Comparison of ENCODE assay signal across 8 cellular contexts in the genomic region with DNA sequence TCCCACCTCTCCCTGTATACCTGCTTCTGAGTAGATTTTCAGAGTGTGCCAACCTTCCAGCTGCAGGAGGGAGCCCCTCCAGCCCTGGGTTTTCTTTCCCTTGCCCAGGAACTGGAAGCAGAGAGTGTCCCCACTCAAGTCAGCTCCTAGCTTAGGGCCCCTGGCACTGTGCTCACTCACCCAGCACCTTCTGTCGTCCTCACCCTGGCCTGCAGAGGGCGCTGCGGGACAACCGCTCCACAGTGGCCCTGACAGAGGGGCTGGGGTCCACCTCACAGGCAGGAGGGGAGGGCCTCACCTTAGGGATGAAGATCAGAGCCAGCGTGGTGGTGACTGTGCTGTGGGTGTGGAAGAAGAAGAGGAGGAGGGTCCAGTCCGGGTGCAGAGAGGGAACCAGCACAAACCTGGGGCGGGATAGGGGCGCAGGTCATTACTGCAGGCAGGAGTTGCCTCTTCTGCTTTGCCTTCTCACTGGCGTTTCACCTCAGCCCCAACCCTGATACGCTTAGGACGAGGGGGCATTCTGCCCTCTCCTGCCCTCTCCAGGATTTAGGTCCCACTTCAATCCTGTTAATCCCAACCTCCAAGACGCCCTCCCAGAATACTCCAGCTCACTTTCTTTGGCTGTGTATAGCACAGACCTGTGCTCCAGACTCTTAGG. TPM values are rescaled to one million over a fixed set of nuclear protein-coding genes. Genes with fewer than 3 reads are reported as not detected.
A peak's percentile ranks its signal among the peaks of the same experiment; 100 is the strongest.
DNase-seq lines count a peak whose midpoint lies in the region; TF ChIP-seq lines count a peak whose summit lies in the region.
"Had no signal": no experiment of that assay in that cellular context is flagged by ENCODE, and none has a peak within 500 bp of the region (broad histone marks: within the 10 kb centered on the region; RNA-seq: fewer than 3 reads in every experiment).

No MANE protein-coding gene starts in this region.

- no peak for TF ChIP-seq EP300 in tibial nerve (IDR thresholded peaks at IDR 0.05)

- 47% methylated on average over 12 of the region's 12 CpGs for WGBS in tibial nerve, 2 donors

- H3K4me2 ChIP-seq in Karpas-422 (ENCODE audit: low read depth, low read length, poor library complexity, severe bottlenecking): no peak overlapping the region

- no peaks in the 10 kb centered on the region for H3K4me1 Mint-ChIP-seq in activated CD4-positive, alpha-beta memory T cell treated with anti-CD3 and anti-CD28 coated beads for 36 hours (ENCODE audit: low read depth)

- H2AFZ ChIP-seq in Karpas-422 (ENCODE audit: low read length): no peak overlapping the region

- DNase-seq in ELF-1 (ENCODE audit: low read depth, low spot score): peak; percentile 87
- DNase-seq in Karpas-422: peak; percentile 87
- DNase-seq in activated CD4-positive, alpha-beta memory T cell treated with anti-CD3 and anti-CD28 coated beads for 36 hours: peak; percentile 72
- DNase-seq in fibroblast of the aortic adventitia (ENCODE audit: low read depth): no peak
- peak; percentile 40 for DNase-seq in stimulated activated CD4-positive, alpha-beta T cell treated with anti-CD3 and anti-CD28 coated beads, Interleukin-4, amount 100 ng/mL, for 1 hour
- no peak for DNase-seq in tibial nerve (ENCODE audit: low spot score in 2 of 2)
- DNase-seq in amniotic stem cell (lab: John Stamatoyannopoulos, UW): no peak

- no peak overlapping the region for H3K27ac Mint-ChIP-seq in activated CD4-positive, alpha-beta memory T cell treated with anti-CD3 and anti-CD28 coated beads for 36 hours

- H3K27ac ChIP-seq in Karpas-422 (ENCODE audit: low read length) (no peak overlapping the region), tibial nerve (no peak overlapping the region)

- intact Hi-C loops in activated CD4-positive, alpha-beta memory T cell treated with anti-CD3 and anti-CD28 coated beads for 36 hours (cut with micrococcal nuclease): no loop called here

- no peaks in the 10 kb centered on the region for H3K9me3 Mint-ChIP-seq in activated CD4-positive, alpha-beta memory T cell treated with anti-CD3 and anti-CD28 coated beads for 36 hours

- H3K27me3 ChIP-seq in Karpas-422 (ENCODE audit: low read length): no peaks in the 10 kb centered on the region
- H3K27me3 ChIP-seq in tibial nerve: peaks cover 0 to 7% of the 10 kb centered on the region in 2 donors

- no peaks in the 10 kb centered on the region for H3K79me2 ChIP-seq in Karpas-422 (ENCODE audit: low read length)

- H3K27me3 Mint-ChIP-seq in activated CD4-positive, alpha-beta memory T cell treated with anti-CD3 and anti-CD28 coated beads for 36 hours: peaks cover 7% of the 10 kb centered on the region

- no peaks in the 10 kb centered on the region for H4K20me1 ChIP-seq in Karpas-422 (ENCODE audit: insufficient read depth, low read depth, low read length)

- H3K4me1 ChIP-seq in Karpas-422 (ENCODE audit: low read length) (no peaks in the 10 kb centered on the region), tibial nerve (no peaks in the 10 kb centered on the region)

- no peaks in the 10 kb centered on the region for H3K36me3 ChIP-seq in Karpas-422 (ENCODE audit: insufficient read depth, low read length)
- H3K36me3 ChIP-seq in tibial nerve: peaks cover 0 to 5% (median 0%) of the 10 kb centered on the region in 3 donors

- no peaks in the 10 kb centered on the region for H3K9me2 ChIP-seq in Karpas-422 (replicated peaks; ENCODE audit: insufficient read depth, low read length)

- no peak overlapping the region for H3K4me3 ChIP-seq in Karpas-422 (ENCODE audit: low read length)
- no peak overlapping the region for H3K4me3 ChIP-seq in fibroblast of the aortic adventitia (ENCODE audit: low read depth, low read length)
- H3K4me3 ChIP-seq in tibial nerve: no peak overlapping the region

- POLR2A ChIA-PET in activated CD4-positive, alpha-beta memory T cell treated with anti-CD3 and anti-CD28 coated beads for 36 hours (lab: Charles Lee): interaction anchor here (0.5 kb wide), 1 partner anchor 10 kb away, joined by 3 read pairs; no protein-coding TSS in a partner anchor

- H3K4me3 Mint-ChIP-seq in activated CD4-positive, alpha-beta memory T cell treated with anti-CD3 and anti-CD28 coated beads for 36 hours: no peak overlapping the region

- H3K9me3 ChIP-seq in Karpas-422 (ENCODE audit: low read length) (no peaks in the 10 kb centered on the region), tibial nerve (no peaks in the 10 kb centered on the region)

- CTCF ChIA-PET in activated CD4-positive, alpha-beta memory T cell treated with anti-CD3 and anti-CD28 coated beads for 36 hours (lab: Charles Lee): interaction anchor here (0.7 to 6.1 kb wide), 11 partner anchors 7 to 81 kb away, joined by 3 to 28 read pairs (median 4); no protein-coding TSS in a partner anchor

- no peak overlapping the region for H3K9ac ChIP-seq in Karpas-422 (ENCODE audit: low read length)

- no peaks in the 10 kb centered on the region for H3K36me3 Mint-ChIP-seq in activated CD4-positive, alpha-beta memory T cell treated with anti-CD3 and anti-CD28 coated beads for 36 hours

- TF ChIP-seq CTCF in fibroblast of the aortic adventitia (IDR thresholded peaks at IDR 0.05; ENCODE audit: insufficient read depth, low read length): peak; percentile 69
- peak in 2 of 5 experiments; percentile 31 to 32 for TF ChIP-seq CTCF in tibial nerve (IDR thresholded peaks at IDR 0.05)

- no peak for TF ChIP-seq POLR2A in tibial nerve (IDR thresholded peaks at IDR 0.05)

RNA-seq across cellular contexts. Expression of gene GPR179, which starts 10.0 kb away (rescaled TPM):
- total RNA-seq in Karpas-422 (2014; rRNA removed; shearing (Covaris generic); ENCODE audit: low replicate concordance): 0.04 and 0.22 TPM in 2 replicates
- total RNA-seq in activated CD4-positive, alpha-beta memory T cell treated with anti-CD3 and anti-CD28 coated beads for 36 hours: under 1 TPM; 0.02 to 0.10 TPM
- under 0.01 TPM in 2 replicates for total RNA-seq in fibroblast of the aortic adventitia (ENCODE audit: low replicate concordance)
- under 1 TPM in 3 of 4 donors, not detected in 1; 0.21 to 0.78 (median 0.44) TPM for total RNA-seq in tibial nerve
- total RNA-seq: T-helper 2 cell treated with Interferon-gamma antibody and Interleukin-4, amounts not matched to agents 100 ng/mL and 5 ng/mL, for 36 hours had no signal

RNA-seq across cellular contexts. Expression of gene SOCS7, which starts 17.9 kb away (rescaled TPM):
- total RNA-seq in Karpas-422 (2014; rRNA removed; shearing (Covaris generic); ENCODE audit: low replicate concordance): 26.5 and 33.8 TPM in 2 replicates
- 10 to 100 TPM; 18.1 to 21.7 TPM for total RNA-seq in activated CD4-positive, alpha-beta memory T cell treated with anti-CD3 and anti-CD28 coated beads for 36 hours
- total RNA-seq in fibroblast of the aortic adventitia (ENCODE audit: low replicate concordance) (11.7 and 18.8 TPM in 2 replicates), tibial nerve (10 to 100 TPM; 14.7 to 26.4 (median 17.8) TPM)

RNA-seq across cellular contexts. Expression of gene MRPL45, which starts 36.8 kb away (rescaled TPM):
- 42.0 and 45.5 TPM in 2 replicates for total RNA-seq in Karpas-422 (2014; rRNA removed; shearing (Covaris generic); ENCODE audit: low replicate concordance)
- total RNA-seq in activated CD4-positive, alpha-beta memory T cell treated with anti-CD3 and anti-CD28 coated beads for 36 hours: 10 to 100 TPM; 45.0 to 46.6 TPM
- total RNA-seq in fibroblast of the aortic adventitia (ENCODE audit: low replicate concordance): 34.1 and 42.2 TPM in 2 replicates
- total RNA-seq in tibial nerve: 10 to 100 TPM; 17.4 to 29.3 (median 24.2) TPM

Comparison
In these comparisons a context has a peak if more than half of its experiments do, and no peak if none do; other contexts are left out.
1. DNase-seq: peak in ELF-1 (single experiment), Karpas-422 (single experiment), activated CD4-positive, alpha-beta memory T cell treated with anti-CD3 and anti-CD28 coated beads for 36 hours (single experiment) and stimulated activated CD4-positive, alpha-beta T cell treated with anti-CD3 and anti-CD28 coated beads, Interleukin-4, amount 100 ng/mL, for 1 hour (single experiment); none in fibroblast of the aortic adventitia (single experiment), tibial nerve (0 of 2) and amniotic stem cell (single experiment).